Comparison of ENCODE assay signal across 11 cellular contexts in genomic region chr12:124923906-124924734, GRCh38. TPM values are rescaled to one million over a fixed set of nuclear protein-coding genes. Genes with fewer than 3 reads are reported as not detected.
A peak's percentile ranks its signal among the peaks of the same experiment; 100 is the strongest.
DNase-seq lines count a peak whose midpoint lies in the region; ATAC-seq and TF ChIP-seq lines count a peak whose summit lies in the region.
"Had no signal": no experiment of that assay in that cellular context is flagged by ENCODE, and none has a peak within 500 bp of the region (broad histone marks: within the 10 kb centered on the region; RNA-seq: fewer than 3 reads in every experiment).

No MANE protein-coding gene starts in this region.

- H3K27ac ChIP-seq in OCI-LY1 (ENCODE audit: low read depth, low read length, poor library complexity, severe bottlenecking) (peak overlapping the region; percentile 34), esophagus (ENCODE audit: low read depth in 2 of 2, low read length in 1 of 2) (peak overlapping the region; percentile 61 to 80), gastrocnemius medialis (peak overlapping the region; percentile 35 to 49 (median 42))
- H3K27ac ChIP-seq: HL-60, thyroid gland had no signal

- intact Hi-C loops in gastrocnemius medialis (cut with DNase I; ENCODE audit: low total_unique reads): no loop called here

- no peak overlapping the region for H2AFZ ChIP-seq in OCI-LY1 (ENCODE audit: low read length)

- no peak for TF ChIP-seq POLR2A in gastrocnemius medialis (IDR thresholded peaks at IDR 0.05)

- DNase-seq in H4 (ENCODE audit: low spot score) (peak; percentile 47), gastrocnemius medialis (no peak), activated gamma-delta T cell treated with Interleukin-2 at 50 U/mL for 16 hours (no peak), SW 1271 (lab: John Stamatoyannopoulos, UW) (no peak)
- DNase-seq: stimulated activated CD4-positive, alpha-beta T cell treated with anti-CD3 and anti-CD28 coated beads, Interleukin-4, amount 100 ng/mL, for 4 hours; thyroid gland had no signal

- H3K79me2 ChIP-seq in OCI-LY1 (ENCODE audit: insufficient read depth, low read length): no peaks in the 10 kb centered on the region

- H3K4me3 ChIP-seq in OCI-LY1 (ENCODE audit: low read depth, low read length, poor library complexity, severe bottlenecking) (no peak overlapping the region), esophagus (ENCODE audit: low read depth in 1 of 2, low read length in 2 of 2) (no peak overlapping the region), gastrocnemius medialis (no peak overlapping the region)
- H3K4me3 ChIP-seq: thyroid gland had no signal

- ATAC-seq in gastrocnemius medialis (no peak), GM21619 (IDR thresholded peaks at IDR 0.05; ENCODE audit: unreplicated experiment) (no peak)
- ATAC-seq: natural killer cell treated with Interleukin-12 subunit alpha and Interleukin-12 subunit beta and Interleukin-15 and Interleukin-18, amount 100 ng/mL, for 72 hours had no signal

- H3K9me3 ChIP-seq in OCI-LY1 (ENCODE audit: low read length) (no peaks in the 10 kb centered on the region), esophagus (ENCODE audit: control insufficient read depth in 2 of 2, insufficient read depth in 1 of 2, low read depth in 1 of 2, low read length in 1 of 2) (no peaks in the 10 kb centered on the region), gastrocnemius medialis (no peaks in the 10 kb centered on the region)
- H3K9me3 ChIP-seq: thyroid gland had no signal

- H3K4me2 ChIP-seq in OCI-LY1 (ENCODE audit: low read length): no peak overlapping the region

- no peaks in the 10 kb centered on the region for H4K20me1 ChIP-seq in OCI-LY1 (ENCODE audit: insufficient read depth, low read length)

- TF ChIP-seq CTCF in OCI-LY1 (IDR thresholded peaks at IDR 0.05; ENCODE audit: low read length): no peak
- no peak for TF ChIP-seq CTCF in gastrocnemius medialis (IDR thresholded peaks at IDR 0.05 in 4 of 5, conservative IDR thresholded peaks at IDR 0.05 in 1 of 5)

- 58 to 68% methylated on average over 12 of the region's 12 CpGs for WGBS in esophagus, 2 donors

- no peaks in the 10 kb centered on the region for H3K9me2 ChIP-seq in OCI-LY1 (ENCODE audit: low read depth, low read length)

- H3K9ac ChIP-seq in OCI-LY1 (ENCODE audit: low read length): no peak overlapping the region

- no peaks in the 10 kb centered on the region for H3K27me3 ChIP-seq in OCI-LY1 (ENCODE audit: insufficient read depth, low read length)
- no peaks in the 10 kb centered on the region for H3K27me3 ChIP-seq in esophagus (ENCODE audit: control insufficient read depth in 1 of 2, insufficient read depth in 2 of 2, low read length in 2 of 2)
- no peaks in the 10 kb centered on the region for H3K27me3 ChIP-seq in gastrocnemius medialis
- H3K27me3 ChIP-seq: thyroid gland had no signal

- in situ Hi-C loops in gastrocnemius medialis (cut with MboI; ENCODE audit: low sequenced_read_pairs in 4 of 4): loop anchor here in 1 of 4 donors (25.0 kb wide), 1 partner anchor 887 kb away; no protein-coding TSS in a partner anchor

- H3K36me3 ChIP-seq in OCI-LY1 (ENCODE audit: insufficient read depth, low read length) (no peaks in the 10 kb centered on the region), esophagus (ENCODE audit: control insufficient read depth in 2 of 2, insufficient read depth in 2 of 2, low read length in 1 of 2) (no peaks in the 10 kb centered on the region), gastrocnemius medialis (no peaks in the 10 kb centered on the region)
- H3K36me3 ChIP-seq: thyroid gland had no signal

- H3K4me1 ChIP-seq in OCI-LY1 (ENCODE audit: insufficient read depth, low read length, severe bottlenecking) (peaks cover 46% of the 10 kb centered on the region), esophagus (ENCODE audit: control insufficient read depth in 2 of 2, insufficient read depth in 2 of 2, low read length in 1 of 2) (peaks cover 0 to 9% of the 10 kb centered on the region in 2 donors), gastrocnemius medialis (peaks cover 24 to 28% of the 10 kb centered on the region in 2 donors)

- no peaks in the 10 kb centered on the region for H3F3A ChIP-seq in OCI-LY1 (ENCODE audit: insufficient read depth, low read length)

RNA-seq across cellular contexts. Expression of gene UBC, which starts 9.7 kb away (rescaled TPM):
- total RNA-seq in H4 (2014; rRNA removed; shearing (Covaris generic)): 1,269 and 1,552 TPM in 2 replicates
- 1,000 to 10,000 TPM; 1,354 to 1,419 TPM for polyA plus RNA-seq in esophagus
- over 10,000 TPM in 2 of 4 donors, 1,000 to 10,000 TPM in 2; 3,173 to 12,805 (median 9,048) TPM for total RNA-seq in gastrocnemius medialis
